In the genomic region with DNA sequence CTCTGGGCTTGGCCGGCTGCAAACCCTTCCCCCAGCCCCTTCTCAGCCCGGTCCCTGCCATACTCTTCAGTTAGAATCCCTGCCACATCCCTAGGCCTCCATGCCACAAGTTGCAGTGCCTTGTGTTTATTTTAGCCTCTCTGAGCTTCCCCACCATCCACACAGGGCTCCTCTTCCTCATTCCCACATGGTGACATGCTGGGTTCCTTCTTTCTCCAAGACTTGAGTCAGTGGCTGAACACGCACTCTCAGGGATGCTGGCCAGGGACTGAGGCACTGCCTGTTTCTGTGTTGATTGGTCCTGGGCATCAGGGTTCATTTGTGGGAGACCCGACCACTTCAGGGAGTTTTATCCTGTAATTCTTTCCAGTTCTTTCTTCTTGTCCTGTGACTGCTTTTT, we compare ENCODE assay signal across 1 cellular context.
TF ChIP-seq lines count a peak whose summit lies in the region.

No MANE protein-coding gene starts in this region.

TF ChIP-seq in IMR-90, 13 proteins besides CTCF, POLR2A, EP300 and RAD21 (continued from another document):
- TF ChIP-seq, protein P1, sequence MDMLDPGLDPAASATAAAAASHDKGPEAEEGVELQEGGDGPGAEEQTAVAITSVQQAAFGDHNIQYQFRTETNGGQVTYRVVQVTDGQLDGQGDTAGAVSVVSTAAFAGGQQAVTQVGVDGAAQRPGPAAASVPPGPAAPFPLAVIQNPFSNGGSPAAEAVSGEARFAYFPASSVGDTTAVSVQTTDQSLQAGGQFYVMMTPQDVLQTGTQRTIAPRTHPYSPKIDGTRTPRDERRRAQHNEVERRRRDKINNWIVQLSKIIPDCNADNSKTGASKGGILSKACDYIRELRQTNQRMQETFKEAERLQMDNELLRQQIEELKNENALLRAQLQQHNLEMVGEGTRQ (IDR thresholded peaks at IDR 0.05; ENCODE audit: low read depth, low read length), result no peak
